ENCODE assay signal across 1 cellular context in genomic region chr4:1410491-1411325, GRCh38.
TF ChIP-seq lines count a peak whose summit lies in the region.

No MANE protein-coding gene starts in this region.

TF ChIP-seq in WTC11, 78 proteins besides CTCF, POLR2A, EP300 and RAD21 (continued from another document and continues in another):
- TF ChIP-seq HMGXB4 (CRISPR knock-in tag; IDR thresholded peaks at IDR 0.05) (peak; percentile 100), HMGA2 (CRISPR knock-in tag; IDR thresholded peaks at IDR 0.05) (no peak), NR2C2 (CRISPR knock-in tag; IDR thresholded peaks at IDR 0.05) (peak; percentile 99), IRF2 (CRISPR knock-in tag; IDR thresholded peaks at IDR 0.05; ENCODE audit: borderline replicate concordance, low read depth) (peak; percentile 100), GRHL2 (CRISPR knock-in tag; IDR thresholded peaks at IDR 0.05; ENCODE audit: insufficient replicate concordance, severe bottlenecking) (no peak), ZBTB43 (CRISPR knock-in tag; IDR thresholded peaks at IDR 0.05) (peak; percentile 100), ATF3 (CRISPR knock-in tag; conservative IDR thresholded peaks at IDR 0.05) (peak; percentile 100), NFATC4 (CRISPR knock-in tag; IDR thresholded peaks at IDR 0.05) (peak; percentile 92), ZNF219 (CRISPR knock-in tag; IDR thresholded peaks at IDR 0.05; ENCODE audit: borderline replicate concordance) (peak; percentile 100), NR1H2 (CRISPR knock-in tag; IDR thresholded peaks at IDR 0.05) (peak; percentile 100), MAX (CRISPR knock-in tag; IDR thresholded peaks at IDR 0.05) (peak; percentile 99), IRF1 (CRISPR knock-in tag; IDR thresholded peaks at IDR 0.05) (peak; percentile 100), SOX15 (CRISPR knock-in tag; IDR thresholded peaks at IDR 0.05) (no peak), USF1 (CRISPR knock-in tag; IDR thresholded peaks at IDR 0.05) (peak; percentile 98), EMX1 (CRISPR knock-in tag; IDR thresholded peaks at IDR 0.05) (peak; percentile 97), E2F1 (CRISPR knock-in tag; IDR thresholded peaks at IDR 0.05) (peak; percentile 100), ZNF121 (CRISPR knock-in tag; IDR thresholded peaks at IDR 0.05) (peak; percentile 100), ZNF512 (CRISPR knock-in tag; IDR thresholded peaks at IDR 0.05; ENCODE audit: borderline replicate concordance) (peak; percentile 100), ZNF232 (CRISPR knock-in tag; IDR thresholded peaks at IDR 0.05) (peak; percentile 100), ATF6 (CRISPR knock-in tag; IDR thresholded peaks at IDR 0.05) (peak; percentile 100), RORB (CRISPR knock-in tag; IDR thresholded peaks at IDR 0.05) (no peak), E2F5 (CRISPR knock-in tag; IDR thresholded peaks at IDR 0.05) (peak; percentile 100), ZBTB21 (CRISPR knock-in tag; IDR thresholded peaks at IDR 0.05; ENCODE audit: borderline replicate concordance) (peak; percentile 99), ZNF317 (CRISPR knock-in tag; IDR thresholded peaks at IDR 0.05; ENCODE audit: borderline replicate concordance, low read depth) (peak; percentile 98), SMAD3 (CRISPR knock-in tag; IDR thresholded peaks at IDR 0.05; ENCODE audit: borderline replicate concordance) (peak; percentile 100), ZNF416 (CRISPR knock-in tag; IDR thresholded peaks at IDR 0.05) (peak; percentile 96), USF2 (CRISPR knock-in tag; IDR thresholded peaks at IDR 0.05) (peak; percentile 87), AFF4 (CRISPR knock-in tag; IDR thresholded peaks at IDR 0.05; ENCODE audit: borderline replicate concordance) (peak; percentile 100), NR3C1 (CRISPR knock-in tag; conservative IDR thresholded peaks at IDR 0.05; ENCODE audit: low read depth) (peak; percentile 100), ARID4B (CRISPR knock-in tag; IDR thresholded peaks at IDR 0.05; ENCODE audit: borderline replicate concordance) (peak; percentile 100), ELF4 (CRISPR knock-in tag; IDR thresholded peaks at IDR 0.05; ENCODE audit: low read depth) (peak; percentile 100), SMAD4 (CRISPR knock-in tag; IDR thresholded peaks at IDR 0.05) (peak; percentile 100), CREM (CRISPR knock-in tag; IDR thresholded peaks at IDR 0.05) (peak; percentile 98), OVOL2 (CRISPR knock-in tag; IDR thresholded peaks at IDR 0.05; ENCODE audit: borderline replicate concordance) (no peak), RELA (CRISPR knock-in tag; IDR thresholded peaks at IDR 0.05; ENCODE audit: borderline replicate concordance) (peak; percentile 100), NFE2L1 (CRISPR knock-in tag; IDR thresholded peaks at IDR 0.05) (peak; percentile 100), NFYB (CRISPR knock-in tag; conservative IDR thresholded peaks at IDR 0.05; ENCODE audit: low read depth) (peak; percentile 92)
